8 cellular contexts compared by ENCODE assay signal in the genomic region with DNA sequence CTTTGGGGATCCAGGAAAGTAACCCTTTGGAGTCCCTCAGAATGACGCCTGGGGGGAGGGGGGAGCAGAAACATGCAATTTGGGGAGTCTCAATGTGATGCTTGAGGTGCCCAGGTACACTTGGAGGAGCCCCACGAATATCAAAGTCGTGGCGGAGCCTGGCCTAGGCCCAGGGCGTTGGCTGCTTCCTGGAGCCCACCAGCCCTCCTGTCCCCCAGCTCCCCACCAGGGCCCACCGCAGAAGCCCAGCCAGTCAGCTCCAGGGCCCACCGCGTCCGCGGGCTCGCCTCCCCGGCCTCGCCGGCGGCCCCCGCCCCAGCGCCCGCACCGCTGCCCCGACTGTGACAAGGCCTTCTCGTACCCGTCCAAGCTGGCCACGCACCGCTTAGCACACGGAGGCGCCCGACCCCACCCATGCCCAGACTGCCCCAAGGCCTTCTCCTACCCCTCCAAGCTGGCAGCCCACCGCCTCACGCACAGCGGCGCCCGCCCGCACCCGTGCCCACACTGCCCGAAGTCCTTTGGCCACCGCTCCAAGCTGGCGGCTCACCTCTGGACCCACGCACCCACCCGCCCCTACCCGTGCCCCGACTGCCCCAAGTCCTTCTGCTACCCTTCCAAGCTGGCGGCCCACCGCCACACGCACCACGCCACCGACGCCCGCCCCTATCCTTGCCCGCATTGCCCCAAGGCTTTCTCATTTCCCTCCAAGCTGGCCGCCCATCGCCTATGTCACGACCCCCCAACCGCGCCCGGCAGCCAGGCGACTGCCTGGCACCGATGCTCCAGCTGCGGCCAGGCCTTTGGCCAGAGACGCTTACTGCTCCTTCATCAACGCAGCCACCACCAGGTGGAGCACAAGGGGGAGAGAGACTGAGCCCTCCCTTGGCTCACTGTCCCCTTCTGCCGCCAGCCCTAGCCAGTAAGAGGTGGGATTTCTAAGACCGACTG. TPM values are rescaled to one million over a fixed set of nuclear protein-coding genes. Genes with fewer than 3 reads are reported as not detected.
A peak's percentile ranks its signal among the peaks of the same experiment; 100 is the strongest.
DNase-seq lines count a peak whose midpoint lies in the region; ATAC-seq and TF ChIP-seq lines count a peak whose summit lies in the region.

No MANE protein-coding gene starts in this region.

- peaks cover 7% of the 10 kb centered on the region for H3K9me3 ChIP-seq in CD4-positive, alpha-beta T cell (ENCODE audit: control insufficient read depth, low read length)
- H3K9me3 ChIP-seq in HUES64 (ENCODE audit: insufficient read depth, low read depth, low read length), result peaks cover 12% of the 10 kb centered on the region
- H3K9me3 ChIP-seq in neural progenitor cell (ENCODE audit: low read depth), result peaks cover 9% of the 10 kb centered on the region

- peak; percentile 32 for TF ChIP-seq CTCF in CD4-positive, alpha-beta T cell (IDR thresholded peaks at IDR 0.05)
- TF ChIP-seq CTCF in foreskin keratinocyte (conservative IDR thresholded peaks at IDR 0.05), result peak; percentile 60
- peak; percentile 71 for TF ChIP-seq CTCF in neural progenitor cell (IDR thresholded peaks at IDR 0.05)

- CTCF ChIA-PET in CD4-positive, alpha-beta T cell (lab: Charles Lee), result interaction anchor here (1.1 to 1.5 kb wide), 2 partner anchors 10 to 20 kb away, joined by 3 to 10 read pairs (median 5); no protein-coding TSS in a partner anchor

- H3K4me2 ChIP-seq in neural progenitor cell, result peak overlapping the region; percentile 67

- peak overlapping the region; percentile 66; the same call in 1 of the 2 replicates for H3K4me3 ChIP-seq in HUES64 (ENCODE audit: low read length)
- H3K4me3 ChIP-seq in neural progenitor cell, result no peak overlapping the region

- intact Hi-C loops in CD4-positive, alpha-beta T cell (cut with DNase I, micrococcal nuclease), result loop anchor here in 1 of 2 experiments (5.0 to 10.0 kb wide), 2 partner anchors 57 to 220 kb away; a partner anchor contains a TSS

- peak overlapping the region; percentile 84 for H3K4me3 Mint-ChIP-seq in CD4-positive, alpha-beta T cell
- H3K4me3 Mint-ChIP-seq in activated T-cell treated with anti-CD3 and anti-CD28 coated beads, Interleukin-2, amount 50 U/mL, for 72 hours, result peak overlapping the region in 1 of 2 donors; percentile 59
- peak overlapping the region; percentile 68 for H3K4me3 Mint-ChIP-seq in neural progenitor cell

- peaks cover 21% of the 10 kb centered on the region for H3K4me1 Mint-ChIP-seq in CD4-positive, alpha-beta T cell (ENCODE audit: low read depth)
- H3K4me1 Mint-ChIP-seq in activated T-cell treated with anti-CD3 and anti-CD28 coated beads, Interleukin-2, amount 50 U/mL, for 72 hours (ENCODE audit: low read depth), result peaks cover 10% of the 10 kb centered on the region
- H3K4me1 Mint-ChIP-seq in neural progenitor cell, result peaks cover 22% of the 10 kb centered on the region

- peaks cover 34% of the 10 kb centered on the region for H3K36me3 Mint-ChIP-seq in CD4-positive, alpha-beta T cell (ENCODE audit: low read depth)
- H3K36me3 Mint-ChIP-seq in activated T-cell treated with anti-CD3 and anti-CD28 coated beads, Interleukin-2, amount 50 U/mL, for 72 hours (ENCODE audit: insufficient read depth in 2 of 2), result peaks cover 10 to 21% of the 10 kb centered on the region in 2 donors
- H3K36me3 Mint-ChIP-seq in neural progenitor cell, result peaks cover 25% of the 10 kb centered on the region

- H4K20me1 ChIP-seq in neural progenitor cell (ENCODE audit: low read depth), result peaks cover 4% of the 10 kb centered on the region

- 82% methylated on average over 62 of the region's 62 CpGs for WGBS in HUES64

- no peak overlapping the region for H2AFZ ChIP-seq in neural progenitor cell (replicated peaks)

- H3K36me3 ChIP-seq in HUES64 (ENCODE audit: insufficient read depth, low read length) (peaks cover 28% of the 10 kb centered on the region), neural progenitor cell (peaks cover 13% of the 10 kb centered on the region)

- H3K9ac ChIP-seq in HUES64 (ENCODE audit: low read depth, low read length), result no peak overlapping the region
- no peak overlapping the region for H3K9ac ChIP-seq in neural progenitor cell

- no peaks in the 10 kb centered on the region for H3K27me3 ChIP-seq in CD4-positive, alpha-beta T cell (ENCODE audit: control insufficient read depth, insufficient read depth, low read length)
- H3K27me3 ChIP-seq in HUES64 (ENCODE audit: insufficient read depth, low read length) (no peaks in the 10 kb centered on the region), foreskin keratinocyte (no peaks in the 10 kb centered on the region), neural progenitor cell (no peaks in the 10 kb centered on the region)

- H3K27ac ChIP-seq in CD4-positive, alpha-beta T cell (ENCODE audit: low read depth, low read length), result peak overlapping the region; percentile 61
- H3K27ac ChIP-seq in HUES64 (ENCODE audit: low read depth, low read length), result no peak overlapping the region
- no peak overlapping the region for H3K27ac ChIP-seq in foreskin keratinocyte
- no peak overlapping the region for H3K27ac ChIP-seq in neural progenitor cell

- POLR2A ChIA-PET in CD4-positive, alpha-beta T cell (lab: Charles Lee), result interaction anchor here (0.5 to 4.9 kb wide), 7 partner anchors 9 to 71 kb away, joined by 3 to 44 read pairs (median 7); a partner anchor contains a TSS

- no peak for ATAC-seq in CD4-positive, alpha-beta T cell (ENCODE audit: poor library complexity)
- ATAC-seq in activated T-cell treated with anti-CD3 and anti-CD28 coated beads, Interleukin-2, amount 50 U/mL, for 72 hours (replicated peaks in 1 of 2), result no peak
- no peak for ATAC-seq in foreskin keratinocyte
- ATAC-seq in HG02885 (IDR thresholded peaks at IDR 0.05; ENCODE audit: poor library complexity, unreplicated experiment), result no peak

- H3F3A ChIP-seq in neural progenitor cell (ENCODE audit: low read depth), result peaks cover 29% of the 10 kb centered on the region

- H3K27me3 Mint-ChIP-seq in CD4-positive, alpha-beta T cell, result no peaks in the 10 kb centered on the region
- no peaks in the 10 kb centered on the region for H3K27me3 Mint-ChIP-seq in activated T-cell treated with anti-CD3 and anti-CD28 coated beads, Interleukin-2, amount 50 U/mL, for 72 hours (ENCODE audit: low read depth)
- peaks cover 2% of the 10 kb centered on the region for H3K27me3 Mint-ChIP-seq in neural progenitor cell (ENCODE audit: insufficient read depth, low read depth)

- peaks cover 7% of the 10 kb centered on the region; the same call in 1 of the 2 replicates for H3K4me1 ChIP-seq in HUES64 (ENCODE audit: insufficient read depth, low read length)
- peaks cover 5% of the 10 kb centered on the region for H3K4me1 ChIP-seq in foreskin keratinocyte
- no peaks in the 10 kb centered on the region for H3K4me1 ChIP-seq in neural progenitor cell

- peak overlapping the region; percentile 92 for H3K27ac Mint-ChIP-seq in CD4-positive, alpha-beta T cell
- peak overlapping the region; percentile 39 for H3K27ac Mint-ChIP-seq in activated T-cell treated with anti-CD3 and anti-CD28 coated beads, Interleukin-2, amount 50 U/mL, for 72 hours
- H3K27ac Mint-ChIP-seq in neural progenitor cell, result peak overlapping the region; percentile 46

- no peaks in the 10 kb centered on the region for H3K79me2 ChIP-seq in neural progenitor cell (ENCODE audit: low read depth)

- DNase-seq in CD4-positive, alpha-beta T cell, result peak in 4 of 10 experiments; percentile 16 to 41 (median 20)
- DNase-seq in activated T-cell treated with anti-CD3 and anti-CD28 coated beads, Interleukin-2, amount 50 U/mL, for 72 hours, result peak; percentile 28 to 43
- DNase-seq in foreskin keratinocyte (peak in 1 of 2 donors; percentile 26), neural progenitor cell (ENCODE audit: low spot score) (peak; percentile 92), T1000 (lab: John Stamatoyannopoulos, UW) (no peak), NCI-H2107 (lab: John Stamatoyannopoulos, UW) (no peak)

- peaks cover 4% of the 10 kb centered on the region for H3K9me3 Mint-ChIP-seq in CD4-positive, alpha-beta T cell
- peaks cover 4% of the 10 kb centered on the region in 2 donors for H3K9me3 Mint-ChIP-seq in activated T-cell treated with anti-CD3 and anti-CD28 coated beads, Interleukin-2, amount 50 U/mL, for 72 hours
- H3K9me3 Mint-ChIP-seq in neural progenitor cell, result peaks cover 11% of the 10 kb centered on the region

RNA-seq across cellular contexts. Expression of a gene that starts 2.1 kb away (rescaled TPM):
- total RNA-seq in CD4-positive, alpha-beta T cell, result 1 to 10 TPM; 2.6 to 2.7 TPM
- polyA plus RNA-seq in HUES64 (2013, experiment 1 of 2), result 0.30 TPM
- polyA plus RNA-seq in HUES64 (2013, experiment 2 of 2), result not detected
- total RNA-seq in activated T-cell treated with anti-CD3 and anti-CD28 coated beads, Interleukin-2, amount 50 U/mL, for 72 hours, result 1 to 10 TPM; 3.2 to 4.3 TPM
- total RNA-seq in foreskin keratinocyte (0.37 and 0.42 TPM in 2 replicates), neural progenitor cell (ENCODE audit: low replicate concordance) (not detected in 2 replicates)
- 0.67 and 0.91 TPM in 2 replicates for polyA plus RNA-seq in foreskin keratinocyte

RNA-seq across cellular contexts. Expression of a gene that starts 8.1 kb away (rescaled TPM):
- total RNA-seq in CD4-positive, alpha-beta T cell, result 10 to 100 TPM; 20.2 to 21.7 TPM
- 11.8 TPM for polyA plus RNA-seq in HUES64 (2013, experiment 1 of 2)
- 17.4 TPM for polyA plus RNA-seq in HUES64 (2013, experiment 2 of 2)
- total RNA-seq in activated T-cell treated with anti-CD3 and anti-CD28 coated beads, Interleukin-2, amount 50 U/mL, for 72 hours, result 100 to 1,000 TPM; 101 to 125 TPM
- total RNA-seq in foreskin keratinocyte, result 151 and 168 TPM in 2 replicates
- 239 and 287 TPM in 2 replicates for polyA plus RNA-seq in foreskin keratinocyte
- 13.6 and 27.8 TPM in 2 replicates for total RNA-seq in neural progenitor cell (ENCODE audit: low replicate concordance)

RNA-seq across cellular contexts. Expression of a gene that starts 30.5 kb away (rescaled TPM):
- 10 to 100 TPM; 75.1 to 77.4 TPM for total RNA-seq in CD4-positive, alpha-beta T cell
- polyA plus RNA-seq in HUES64 (2013, experiment 1 of 2), result 4.6 TPM
- polyA plus RNA-seq in HUES64 (2013, experiment 2 of 2), result 8.4 TPM
- 10 to 100 TPM; 22.4 to 26.1 TPM for total RNA-seq in activated T-cell treated with anti-CD3 and anti-CD28 coated beads, Interleukin-2, amount 50 U/mL, for 72 hours
- 14.8 and 15.4 TPM in 2 replicates for total RNA-seq in foreskin keratinocyte
- polyA plus RNA-seq in foreskin keratinocyte, result 9.8 and 11.2 TPM in 2 replicates
- 3.4 and 21.9 TPM in 2 replicates for total RNA-seq in neural progenitor cell (ENCODE audit: low replicate concordance)

RNA-seq across cellular contexts. Expression of a gene that starts 40.2 kb away (rescaled TPM):
- total RNA-seq in CD4-positive, alpha-beta T cell, result 10 to 100 TPM; 25.1 to 26.2 TPM
- polyA plus RNA-seq in HUES64 (2013, experiment 1 of 2), result 34.3 TPM
- polyA plus RNA-seq in HUES64 (2013, experiment 2 of 2), result 39.1 TPM
- 10 to 100 TPM; 58.4 to 66.7 TPM for total RNA-seq in activated T-cell treated with anti-CD3 and anti-CD28 coated beads, Interleukin-2, amount 50 U/mL, for 72 hours
- total RNA-seq in foreskin keratinocyte (28.8 and 31.1 TPM in 2 replicates), neural progenitor cell (ENCODE audit: low replicate concordance) (33.8 and 88.8 TPM in 2 replicates)
- polyA plus RNA-seq in foreskin keratinocyte, result 34.4 and 35.8 TPM in 2 replicates

RNA-seq across cellular contexts. Expression of a gene that starts 40.5 kb away (rescaled TPM):
- total RNA-seq in CD4-positive, alpha-beta T cell, result not detected
- polyA plus RNA-seq in HUES64 (2013, experiment 1 of 2), result 2.6 TPM
- polyA plus RNA-seq in HUES64 (2013, experiment 2 of 2), result 3.9 TPM
- 10 to 100 TPM in 1 of 2 donors, 1 to 10 TPM in 1; 8.9 to 18.1 TPM for total RNA-seq in activated T-cell treated with anti-CD3 and anti-CD28 coated beads, Interleukin-2, amount 50 U/mL, for 72 hours
- total RNA-seq in foreskin keratinocyte, result 16.6 and 19.5 TPM in 2 replicates
- polyA plus RNA-seq in foreskin keratinocyte, result 20.2 and 22.6 TPM in 2 replicates
- 4.0 and 8.6 TPM in 2 replicates for total RNA-seq in neural progenitor cell (ENCODE audit: low replicate concordance)

Comparison
In these comparisons a context has a peak if more than half of its experiments do, and no peak if none do; other contexts are left out.
1. DNase-seq: peak in activated T-cell treated with anti-CD3 and anti-CD28 coated beads, Interleukin-2, amount 50 U/mL, for 72 hours (2 of 2) and neural progenitor cell (single experiment); none in T1000 (single experiment) and NCI-H2107 (single experiment).
2. H3K27ac Mint-ChIP-seq: peak in every context shown above with its lines; median percentile 92 in CD4-positive, alpha-beta T cell; 46 in neural progenitor cell; 39 in activated T-cell treated with anti-CD3 and anti-CD28 coated beads, Interleukin-2, amount 50 U/mL, for 72 hours.
3. Peak in every context shown above with its lines, with median percentiles within 50 percentile points of each other: CTCF ChIP-seq.